Comparison of ENCODE assay signal across 14 cellular contexts in genomic region chr7:131015131-131015954, GRCh38.
DNase-seq lines count a peak whose midpoint lies in the region; ATAC-seq and TF ChIP-seq lines count a peak whose summit lies in the region.
"Had no signal": no experiment of that assay in that cellular context is flagged by ENCODE, and none has a peak within 500 bp of the region (broad histone marks: within the 10 kb centered on the region; RNA-seq: fewer than 3 reads in every experiment).

No MANE protein-coding gene starts in this region.

- DNase-seq in activated CD8-positive, alpha-beta memory T cell treated with anti-CD3 and anti-CD28 coated beads, Interleukin-2, amount 10 ng/mL, durations not matched to agents 7 days and 5 days, result peak; percentile 27
- DNase-seq in activated CD8-positive, alpha-beta memory T cell treated with anti-CD3 and anti-CD28 coated beads for 24 hours, result no peak
- no peak for DNase-seq in RWPE2 (ENCODE audit: low spot score)
- peak; percentile 45 for DNase-seq in epithelial cell of esophagus (ENCODE audit: low read depth)
- DNase-seq in stimulated activated CD8-positive, alpha-beta memory T cell treated with anti-CD3 and anti-CD28 coated beads, Interleukin-4, amount 100 ng/mL, for 48 hours, result peak; percentile 21
- no peak for DNase-seq in NCI-H146 (lab: John Stamatoyannopoulos, UW)
- no peak for DNase-seq in stimulated activated naive CD4-positive, alpha-beta T cell (lab: John Stamatoyannopoulos, UW)
- DNase-seq in DMS 273 treated with DMSO at 0.1 percent for 48 hours (lab: John Stamatoyannopoulos, UW), result no peak
- DNase-seq: activated CD8-positive, alpha-beta memory T cell treated with anti-CD3 and anti-CD28 coated beads, Interleukin-2, amount 50 U/mL, for 4 hours; GF-D8; glutamatergic neuron; Karpas-422; NCI-H524 treated with DMSO at 0.1 percent for 48 hours; right cardiac atrium had no signal

- CTCF ChIA-PET in activated CD8-positive, alpha-beta memory T cell treated with anti-CD3 and anti-CD28 coated beads, Interleukin-2, amount 10 ng/mL, durations not matched to agents 7 days and 5 days (lab: Charles Lee), result interaction anchor here (1.5 to 2.1 kb wide), 4 partner anchors 8 to 34 kb away, joined by 4 to 9 read pairs (median 8); no protein-coding TSS in a partner anchor

- TF ChIP-seq CTCF in RWPE2 (IDR thresholded peaks at IDR 0.05; ENCODE audit: poor library complexity, severe bottlenecking) (no peak), epithelial cell of esophagus (IDR thresholded peaks at IDR 0.05; ENCODE audit: insufficient read depth, low read depth, low read length, missing control alignments) (no peak)

- H3K4me3 ChIP-seq in RWPE2 (ENCODE audit: severe bottlenecking), result no peak overlapping the region
- H3K4me3 ChIP-seq in epithelial cell of esophagus (ENCODE audit: low read length), result no peak overlapping the region

- ATAC-seq in activated CD8-positive, alpha-beta memory T cell treated with anti-CD3 and anti-CD28 coated beads, Interleukin-2, amount 10 ng/mL, durations not matched to agents 7 days and 5 days, result no peak
- ATAC-seq in RWPE2 (ENCODE audit: low read depth), result peak; percentile 37; the same call in 1 of the 3 replicates
- ATAC-seq: right cardiac atrium had no signal

- no peaks in the 10 kb centered on the region for H3K27me3 Mint-ChIP-seq in activated CD8-positive, alpha-beta memory T cell treated with anti-CD3 and anti-CD28 coated beads, Interleukin-2, amount 10 ng/mL, durations not matched to agents 7 days and 5 days

- no peaks in the 10 kb centered on the region for H3K27me3 ChIP-seq in RWPE2 (ENCODE audit: insufficient read depth, poor library complexity, severe bottlenecking)

- no peak overlapping the region for H3K27ac Mint-ChIP-seq in activated CD8-positive, alpha-beta memory T cell treated with anti-CD3 and anti-CD28 coated beads, Interleukin-2, amount 10 ng/mL, durations not matched to agents 7 days and 5 days

- no peak overlapping the region for H3K4me3 Mint-ChIP-seq in activated CD8-positive, alpha-beta memory T cell treated with anti-CD3 and anti-CD28 coated beads, Interleukin-2, amount 10 ng/mL, durations not matched to agents 7 days and 5 days

- H3K27ac ChIP-seq in RWPE2 (ENCODE audit: poor library complexity, severe bottlenecking), result no peak overlapping the region

- H3K4me1 Mint-ChIP-seq in activated CD8-positive, alpha-beta memory T cell treated with anti-CD3 and anti-CD28 coated beads, Interleukin-2, amount 10 ng/mL, durations not matched to agents 7 days and 5 days, result peaks cover 64% of the 10 kb centered on the region

- H3K36me3 ChIP-seq in RWPE2 (ENCODE audit: low read depth), result no peaks in the 10 kb centered on the region

- H3K9me3 ChIP-seq in RWPE2 (ENCODE audit: severe bottlenecking), result no peaks in the 10 kb centered on the region

- no peaks in the 10 kb centered on the region for H3K9me3 Mint-ChIP-seq in activated CD8-positive, alpha-beta memory T cell treated with anti-CD3 and anti-CD28 coated beads, Interleukin-2, amount 10 ng/mL, durations not matched to agents 7 days and 5 days (ENCODE audit: low read depth)

- H3K4me1 ChIP-seq in RWPE2 (ENCODE audit: insufficient read depth, poor library complexity, severe bottlenecking), result peaks cover 47% of the 10 kb centered on the region

- H3K36me3 Mint-ChIP-seq in activated CD8-positive, alpha-beta memory T cell treated with anti-CD3 and anti-CD28 coated beads, Interleukin-2, amount 10 ng/mL, durations not matched to agents 7 days and 5 days, result peaks cover 12% of the 10 kb centered on the region

Comparison
In these comparisons a context has a peak if more than half of its experiments do, and no peak if none do; other contexts are left out.
1. DNase-seq: peak in activated CD8-positive, alpha-beta memory T cell treated with anti-CD3 and anti-CD28 coated beads, Interleukin-2, amount 10 ng/mL, durations not matched to agents 7 days and 5 days (single experiment), epithelial cell of esophagus (single experiment) and stimulated activated CD8-positive, alpha-beta memory T cell treated with anti-CD3 and anti-CD28 coated beads, Interleukin-4, amount 100 ng/mL, for 48 hours (single experiment); none in activated CD8-positive, alpha-beta memory T cell treated with anti-CD3 and anti-CD28 coated beads for 24 hours (single experiment), RWPE2 (single experiment), NCI-H146 (single experiment), stimulated activated naive CD4-positive, alpha-beta T cell (0 of 6) and DMS 273 treated with DMSO at 0.1 percent for 48 hours (single experiment).